Comparison of ENCODE assay signal across 2 cellular contexts in genomic region chr2:197640571-197641122, GRCh38. TPM values are rescaled to one million over a fixed set of nuclear protein-coding genes. Genes with fewer than 3 reads are reported as not detected.
"Had no signal": no experiment of that assay in that cellular context is flagged by ENCODE, and none has a peak within 500 bp of the region (broad histone marks: within the 10 kb centered on the region; RNA-seq: fewer than 3 reads in every experiment).

No MANE protein-coding gene starts in this region.

RNA-seq across cellular contexts. Expression of gene RFTN2, which starts 34.7 kb away (rescaled TPM):
- total RNA-seq: activated T-cell treated with anti-CD3 and anti-CD28 coated beads, Interleukin-2, amount 50 U/mL, for 72 hours; epithelial cell of proximal tubule had no signal
